In the genomic region with DNA sequence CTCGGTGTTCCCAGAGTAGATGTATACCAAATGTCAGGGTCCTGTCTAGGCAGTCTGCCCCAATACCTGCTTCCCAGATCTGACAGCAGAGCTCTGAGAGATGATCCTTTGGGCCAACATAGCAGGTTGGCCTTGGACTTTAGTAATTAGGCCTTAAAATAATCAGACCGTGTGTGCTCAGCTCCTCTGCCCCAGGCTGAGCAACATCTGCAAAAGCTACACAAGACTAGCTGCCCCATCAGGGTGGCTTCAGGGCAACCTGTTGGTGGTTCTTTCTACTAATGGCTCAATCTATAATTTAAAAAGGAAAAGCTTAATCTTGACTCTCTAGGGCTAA, we compare ENCODE assay signal across 18 cellular contexts. TPM values are rescaled to one million over a fixed set of nuclear protein-coding genes. Genes with fewer than 3 reads are reported as not detected.
DNase-seq lines count a peak whose midpoint lies in the region; ATAC-seq, FAIRE-seq and TF ChIP-seq lines count a peak whose summit lies in the region.
"Had no signal": no experiment of that assay in that cellular context is flagged by ENCODE, and none has a peak within 500 bp of the region (broad histone marks: within the 10 kb centered on the region; RNA-seq: fewer than 3 reads in every experiment).

No MANE protein-coding gene starts in this region.

- H3K36me3 Mint-ChIP-seq in astrocyte (ENCODE audit: low read depth, unreplicated experiment) (peaks cover 8% of the 10 kb centered on the region), osteocyte (ENCODE audit: unreplicated experiment) (peaks cover under 1% of the 10 kb centered on the region)

- no peak for TF ChIP-seq EP300 in HepG2 (IDR thresholded peaks at IDR 0.05; ENCODE audit: low read depth in 2 of 2, low read length in 2 of 2)
- no peak for TF ChIP-seq EP300 in HepG2 (CRISPR knock-in tag; IDR thresholded peaks at IDR 0.05; ENCODE audit: borderline replicate concordance)

- H3K4me3 Mint-ChIP-seq in astrocyte (ENCODE audit: unreplicated experiment) (no peak overlapping the region), osteocyte (ENCODE audit: unreplicated experiment) (no peak overlapping the region)

- H3K9ac ChIP-seq in HepG2 (ENCODE audit: insufficient read depth, low read depth, low read length) (no peak overlapping the region), astrocyte (ENCODE audit: low read length) (no peak overlapping the region)
- H3K9ac ChIP-seq: BLaER1 treated with 17β-estradiol and CSF1 and Interleukin-3, amounts not matched to agents 10 nM and 100 nM had no signal

- H3K27me3 Mint-ChIP-seq in astrocyte (ENCODE audit: low read depth, unreplicated experiment) (no peaks in the 10 kb centered on the region), osteocyte (ENCODE audit: unreplicated experiment) (no peaks in the 10 kb centered on the region)

- H3K4me1 Mint-ChIP-seq in astrocyte (ENCODE audit: low read depth, unreplicated experiment) = peaks cover 25% of the 10 kb centered on the region
- peaks cover 42% of the 10 kb centered on the region for H3K4me1 Mint-ChIP-seq in osteocyte (ENCODE audit: unreplicated experiment)

- H3K4me2 ChIP-seq in HepG2 (ENCODE audit: low read depth, low read length) (peak overlapping the region; percentile 25; the same call in 1 of the 2 replicates), astrocyte (ENCODE audit: low read length) (peak overlapping the region; percentile 71)

- H2AFZ ChIP-seq in HepG2 (ENCODE audit: low read length) (no peak overlapping the region), astrocyte (ENCODE audit: low read depth, low read length) (no peak overlapping the region)

- H4K20me1 ChIP-seq in HepG2 (ENCODE audit: insufficient read depth, low read length) (no peaks in the 10 kb centered on the region), astrocyte (ENCODE audit: insufficient read depth, low read length) (no peaks in the 10 kb centered on the region)

- peaks cover 22% of the 10 kb centered on the region for H3K4me1 ChIP-seq in HepG2 (ENCODE audit: insufficient read depth, low read length)
- no peaks in the 10 kb centered on the region for H3K4me1 ChIP-seq in right lobe of liver
- peaks cover 37% of the 10 kb centered on the region for H3K4me1 ChIP-seq in astrocyte (ENCODE audit: insufficient read depth, low read length)

- TF ChIP-seq POLR2A in HepG2 (IDR thresholded peaks at IDR 0.05; ENCODE audit: insufficient read depth in 1 of 2, low read depth in 2 of 2, low read length in 2 of 2) = no peak
- TF ChIP-seq POLR2A in right lobe of liver (IDR thresholded peaks at IDR 0.05) = no peak

- TF ChIP-seq CTCF in HepG2 (CRISPR knock-in tag; IDR thresholded peaks at IDR 0.05) = no peak
- TF ChIP-seq CTCF in right lobe of liver (IDR thresholded peaks at IDR 0.05) = no peak
- no peak for TF ChIP-seq CTCF in astrocyte (IDR thresholded peaks at IDR 0.05; ENCODE audit: insufficient read depth, low read depth, low read length)
- no peak for TF ChIP-seq CTCF in osteocyte (IDR thresholded peaks at IDR 0.05)

- WGBS in HepG2 (ENCODE audit: low lambda C conversion rate) = 10% methylated on average over 2 of the region's 2 CpGs
- 67% methylated on average over 2 of the region's 2 CpGs for WGBS in right lobe of liver (ENCODE audit: insufficient coverage, low coverage, low lambda C conversion rate, missing lambda C conversion rate)

- H3K27me3 ChIP-seq in HepG2 (ENCODE audit: control insufficient read depth in 1 of 2, insufficient read depth in 2 of 2, low read length in 2 of 2) (no peaks in the 10 kb centered on the region), right lobe of liver (no peaks in the 10 kb centered on the region), astrocyte (ENCODE audit: insufficient read depth, low read length) (no peaks in the 10 kb centered on the region)
- H3K27me3 ChIP-seq: SJCRH30 had no signal

- DNase-seq in HepG2 (ENCODE audit: low spot score) = peak; percentile 64
- DNase-seq in right lobe of liver = no peak
- DNase-seq in astrocyte (ENCODE audit: low read depth) = no peak
- DNase-seq in osteocyte (ENCODE audit: extremely low spot score, unreplicated experiment) = no peak
- DNase-seq in urothelium cell line (ENCODE audit: low spot score) = no peak
- no peak for DNase-seq in UCSD-AML1 (lab: John Stamatoyannopoulos, UW; ENCODE audit: unreplicated experiment)
- DNase-seq in NOMO-1 (lab: John Stamatoyannopoulos, UW; ENCODE audit: unreplicated experiment in 2 of 2) = no peak
- DNase-seq: DND-41, GDM1, NCI-H187, NCI-H526, RPMI8226 had no signal

- no peaks in the 10 kb centered on the region; a peak in 2 of 5 replicates for H3K36me3 ChIP-seq in HepG2 (replicated peaks in 1 of 2; ENCODE audit: control insufficient read depth in 1 of 2, insufficient read depth in 2 of 2, low read length in 2 of 2)
- H3K36me3 ChIP-seq in right lobe of liver = no peaks in the 10 kb centered on the region
- no peaks in the 10 kb centered on the region for H3K36me3 ChIP-seq in astrocyte (ENCODE audit: insufficient read depth, low read length)
- H3K36me3 ChIP-seq: SJCRH30 had no signal

- ATAC-seq in HepG2 (peak; percentile 88), right lobe of liver (no peak), GM21737 (IDR thresholded peaks at IDR 0.05; ENCODE audit: unreplicated experiment) (no peak)
- ATAC-seq: GM12878 had no signal

- no TSS peak for BruUV-seq in HepG2 (replicated peaks; lab: Mats Ljungman, UMichigan)

- FAIRE-seq in HepG2 (lab: Jason Lieb, UNC) (peak; percentile 73), astrocyte (lab: Jason Lieb, UNC) (no peak), urothelium cell line (lab: Jason Lieb, UNC) (peak; percentile 98)
- FAIRE-seq: GM12878, GM18507 had no signal

- H3K9me3 Mint-ChIP-seq in astrocyte (ENCODE audit: unreplicated experiment) = no peaks in the 10 kb centered on the region
- no peaks in the 10 kb centered on the region for H3K9me3 Mint-ChIP-seq in osteocyte (ENCODE audit: unreplicated experiment)

- POLR2A ChIA-PET in HepG2 (lab: Yijun Ruan, JAX) = no interaction called here

- H3K27ac Mint-ChIP-seq in astrocyte (ENCODE audit: unreplicated experiment) (no peak overlapping the region), osteocyte (ENCODE audit: unreplicated experiment) (peak overlapping the region; percentile 21)

- H3K4me3 ChIP-seq in HepG2 (replicated peaks in 1 of 3; ENCODE audit: insufficient read depth in 1 of 3, low read depth in 2 of 3, low read length in 3 of 3) (no peak overlapping the region), right lobe of liver (no peak overlapping the region), astrocyte (ENCODE audit: insufficient read depth, low read depth, low read length) (no peak overlapping the region)
- H3K4me3 ChIP-seq: BLaER1 treated with 17β-estradiol and CSF1 and Interleukin-3, amounts not matched to agents 10 nM and 100 nM; GM12878; SJCRH30 had no signal

- no peak for TF ChIP-seq RAD21 in HepG2 (CRISPR knock-in tag; IDR thresholded peaks at IDR 0.05)

- H3K27ac ChIP-seq in HepG2 (ENCODE audit: extremely low read length, insufficient read depth, low read length) = peak overlapping the region; percentile 28
- no peak overlapping the region for H3K27ac ChIP-seq in right lobe of liver
- peak overlapping the region; percentile 2 for H3K27ac ChIP-seq in astrocyte (ENCODE audit: low read depth, low read length)
- H3K27ac ChIP-seq: BLaER1 treated with 17β-estradiol and CSF1 and Interleukin-3, amounts not matched to agents 10 nM and 100 nM; SJCRH30 had no signal

- CTCF ChIA-PET in HepG2 (lab: Yijun Ruan, JAX; ENCODE audit: low intra/inter-chr PET ratio, low total read pairs) = no interaction called here

- H3K9me3 ChIP-seq in HepG2 (ENCODE audit: low read length) = no peaks in the 10 kb centered on the region
- H3K9me3 ChIP-seq in right lobe of liver = no peaks in the 10 kb centered on the region
- H3K9me3 ChIP-seq in astrocyte (ENCODE audit: insufficient read depth, low read depth, low read length) = no peaks in the 10 kb centered on the region
- H3K9me3 ChIP-seq: BLaER1 treated with 17β-estradiol and CSF1 and Interleukin-3, amounts not matched to agents 10 nM and 100 nM; SJCRH30 had no signal

- no peaks in the 10 kb centered on the region for H3K79me2 ChIP-seq in HepG2 (ENCODE audit: insufficient read depth, low read length)
- no peaks in the 10 kb centered on the region for H3K79me2 ChIP-seq in astrocyte (ENCODE audit: insufficient read depth, low read length)

- intact Hi-C loops in HepG2 (cut with micrococcal nuclease; ENCODE audit: unreplicated experiment) (no loop called here), right lobe of liver (cut with DNase I) (no loop called here)

- in situ Hi-C loops in HepG2 (cut with HindIII; ENCODE audit: extremely low pct_ligation_motif_present, low pct_unique_long_range_greater_than_20kb) = no loop called here

TF ChIP-seq in HepG2, 621 proteins besides CTCF, POLR2A, EP300 and RAD21 (continues in another document):
- TF ChIP-seq MTA3 (CRISPR knock-in tag; IDR thresholded peaks at IDR 0.05) = no peak

RNA-seq across cellular contexts. Expression of gene GSDME, which starts 55.4 kb away (rescaled TPM):
- total RNA-seq in HepG2 (2016; rRNA removed; fragmentation: Illumina TruSeq; extraction: Trizol) (19.2 and 30.0 TPM in 2 replicates), right lobe of liver (10 to 100 TPM in 1 of 6 experiments, 1 to 10 TPM in 5; 3.1 to 10.2 (median 5.8) TPM), astrocyte (25.0 and 27.7 TPM in 2 replicates), osteocyte (10.2 and 11.9 TPM in 2 replicates)
- 3.4 and 5.0 TPM in 2 replicates for total RNA-seq in HepG2 (2016; cell fraction: cytosol; rRNA removed; fragmentation: Illumina TruSeq; extraction: Trizol; ENCODE audit: low read depth)
- total RNA-seq in HepG2 (2016; cell fraction: insoluble cytoplasmic fraction; rRNA removed; fragmentation: Illumina TruSeq; extraction: Trizol) = 20.2 and 27.5 TPM in 2 replicates
- total RNA-seq in HepG2 (2016; cell fraction: membrane; rRNA removed; fragmentation: Illumina TruSeq; extraction: Trizol) = 8.4 and 9.3 TPM in 2 replicates
- total RNA-seq in HepG2 (2016; cell fraction: nucleus; rRNA removed; fragmentation: Illumina TruSeq; extraction: Trizol) = 15.5 and 19.2 TPM in 2 replicates
- polyA plus RNA-seq in HepG2 (2011; rRNA removed) = 27.2 and 28.2 TPM in 2 replicates
- 21.7 and 24.2 TPM in 2 replicates for polyA plus RNA-seq in HepG2 (2011; cell fraction: cytosol; rRNA removed)
- polyA plus RNA-seq in HepG2 (2011; cell fraction: nucleus; rRNA removed) = 56.7 and 59.2 TPM in 2 replicates
- polyA plus RNA-seq in HepG2 (2012) = 16.9 and 17.5 TPM in 2 replicates
- polyA plus RNA-seq in HepG2 (2016; cell fraction: cytosol; fragmentation: Illumina TruSeq; extraction: Trizol; ENCODE audit: low read depth) = 2.6 and 3.4 TPM in 2 replicates
- polyA plus RNA-seq in HepG2 (2016; cell fraction: insoluble cytoplasmic fraction; fragmentation: Illumina TruSeq; extraction: Trizol; ENCODE audit: low read depth) = 35.8 and 38.3 TPM in 2 replicates
- polyA plus RNA-seq in HepG2 (2016; cell fraction: membrane; fragmentation: Illumina TruSeq; extraction: Trizol; ENCODE audit: low read depth) = 6.0 and 6.2 TPM in 2 replicates
- 30.3 and 31.2 TPM in 2 replicates for polyA plus RNA-seq in HepG2 (2016; cell fraction: nucleus; fragmentation: Illumina TruSeq; extraction: Trizol; ENCODE audit: insufficient read depth, low read depth)
- 30.0 and 31.2 TPM in 2 replicates for polyA minus RNA-seq in HepG2 (2011; rRNA and poly(A)+ RNA removed; ENCODE audit: low replicate concordance)
- polyA minus RNA-seq in HepG2 (2011; cell fraction: cytosol; rRNA and poly(A)+ RNA removed) = 7.8 and 10.8 TPM in 2 replicates
- polyA minus RNA-seq in HepG2 (2011; cell fraction: nucleus; rRNA and poly(A)+ RNA removed) = 47.3 and 58.2 TPM in 2 replicates
- total RNA-seq: HT-29 had no signal

Comparison
In these comparisons a context has a peak if more than half of its experiments do, and no peak if none do; other contexts are left out.
1. H3K27ac ChIP-seq: peak in HepG2 (single experiment) and astrocyte (single experiment); none in right lobe of liver (0 of 3).